Comparison of ENCODE assay signal across 1 cellular context in genomic region chr4:147736458-147736857, GRCh38.
TF ChIP-seq lines count a peak whose summit lies in the region.

No MANE protein-coding gene starts in this region.

TF ChIP-seq in SK-N-SH, 30 proteins besides CTCF, POLR2A, EP300 and RAD21 (continued from another document):
- TF ChIP-seq PBX3 (IDR thresholded peaks at IDR 0.05) (peak; percentile 71), ELF1 (IDR thresholded peaks at IDR 0.05) (no peak), EZH2phosphoT487 (IDR thresholded peaks at IDR 0.05; ENCODE audit: borderline replicate concordance, low read depth) (no peak), GATA2 (CRISPR knock-in tag; IDR thresholded peaks at IDR 0.05) (no peak), REST (IDR thresholded peaks at IDR 0.05; ENCODE audit: low read depth, low read length) (no peak), RCOR1 (IDR thresholded peaks at IDR 0.05; ENCODE audit: low read length) (no peak), MXI1 (IDR thresholded peaks at IDR 0.05; ENCODE audit: low read depth, low read length) (no peak), FOSL2 (IDR thresholded peaks at IDR 0.05; ENCODE audit: borderline replicate concordance, low read depth) (peak; percentile 67), TEAD4 (IDR thresholded peaks at IDR 0.05; ENCODE audit: borderline replicate concordance, insufficient read depth) (no peak; the same call in 1 of the 2 replicates), USF1 (IDR thresholded peaks at IDR 0.05; ENCODE audit: borderline replicate concordance, low read depth) (no peak), RXRA (IDR thresholded peaks at IDR 0.05; ENCODE audit: borderline replicate concordance, low read depth) (no peak), RFX5 (IDR thresholded peaks at IDR 0.05; ENCODE audit: low read length) (no peak), NRF1 (IDR thresholded peaks at IDR 0.05; ENCODE audit: low read depth, low read length) (no peak), ZBTB33 (IDR thresholded peaks at IDR 0.05; ENCODE audit: borderline replicate concordance, low read depth) (no peak), YY1 (IDR thresholded peaks at IDR 0.05; ENCODE audit: low read depth) (peak; percentile 18; the same call in 1 of the 2 replicates), USF2 (IDR thresholded peaks at IDR 0.05; ENCODE audit: borderline replicate concordance, low read depth, low read length) (no peak), SIN3A (IDR thresholded peaks at IDR 0.05; ENCODE audit: borderline replicate concordance, low read depth, low read length) (0 out of 2 replicates have a peak, but pooled peaks have one; percentile 36), MEF2A (IDR thresholded peaks at IDR 0.05; ENCODE audit: borderline replicate concordance, low read depth) (no peak), CHD2 (IDR thresholded peaks at IDR 0.05; ENCODE audit: low read length, partially characterized antibody) (no peak), POLR2AphosphoS5 (IDR thresholded peaks at IDR 0.05; ENCODE audit: low read depth, low read length) (no peak), TCF12 (IDR thresholded peaks at IDR 0.05) (peak; percentile 57; the same call in 1 of the 2 replicates), JUND (IDR thresholded peaks at IDR 0.05) (peak; percentile 73), IRF3 (IDR thresholded peaks at IDR 0.05; ENCODE audit: low read depth, low read length) (no peak), FOXM1 (IDR thresholded peaks at IDR 0.05; ENCODE audit: low read depth) (no peak), NFIC (IDR thresholded peaks at IDR 0.05; ENCODE audit: borderline replicate concordance) (peak; percentile 35; the same call in 1 of the 2 replicates)
